ENCODE assay signal across 8 cellular contexts in genomic region chr5:32174011-32174866, GRCh38.
DNase-seq lines count a peak whose midpoint lies in the region; ATAC-seq and TF ChIP-seq lines count a peak whose summit lies in the region.

Gene GOLPH3, minus strand, starts transcription at chr5:32174319. Its CDS starts 285 bp downstream, at chr5:32174034.

- no peak for TF ChIP-seq CTCF in AG09309 (IDR thresholded peaks at IDR 0.05; ENCODE audit: control insufficient read depth, insufficient read depth, low read depth, low read length, missing control alignments)

- H3K4me3 ChIP-seq in AG09309 (ENCODE audit: control insufficient read depth, low read depth, low read length) = peak within 1 kb of the TSS; percentile 85

- DNase-seq in AG09309 (ENCODE audit: low read depth) = peak; percentile 42
- peak; percentile 68 for DNase-seq in NCI-H345 treated with DMSO at 0.1 percent for 48 hours (lab: John Stamatoyannopoulos, UW; ENCODE audit: unreplicated experiment)
- peak; percentile 83 to 92 (median 85) for DNase-seq in activated CD4-positive, CD25-positive, alpha-beta regulatory T cell (lab: John Stamatoyannopoulos, UW)
- peak; percentile 91 for DNase-seq in central memory CD4-positive, alpha-beta T cell
- peak; percentile 96 for DNase-seq in islet precursor cell
- peak; percentile 90 for DNase-seq in stimulated activated CD4-positive, alpha-beta T cell treated with anti-CD3 and anti-CD28 coated beads, Interleukin-12 subunit alpha, Interleukin-12 subunit beta, amount 100 ng/mL, for 4 hours

- ATAC-seq in GM19035 (IDR thresholded peaks at IDR 0.05; ENCODE audit: unreplicated experiment) (peak; percentile 85), HG03342 (IDR thresholded peaks at IDR 0.05; ENCODE audit: unreplicated experiment) (peak; percentile 84)

Comparison
In these comparisons a context has a peak if more than half of its experiments do, and no peak if none do; other contexts are left out.
1. Peak in every context shown above with its lines: DNase-seq, ATAC-seq and H3K4me3 ChIP-seq.
2. DNase-seq: peak in every context shown above with its lines; median percentile 96 in islet precursor cell; 91 in central memory CD4-positive, alpha-beta T cell; 90 in stimulated activated CD4-positive, alpha-beta T cell treated with anti-CD3 and anti-CD28 coated beads, Interleukin-12 subunit alpha, Interleukin-12 subunit beta, amount 100 ng/mL, for 4 hours; 85 in activated CD4-positive, CD25-positive, alpha-beta regulatory T cell; 68 in NCI-H345 treated with DMSO at 0.1 percent for 48 hours; 42 in AG09309.